ENCODE assay signal across 8 cellular contexts in genomic region chr22:50531546-50532352, GRCh38. TPM values are rescaled to one million over a fixed set of nuclear protein-coding genes. Genes with fewer than 3 reads are reported as not detected.
DNase-seq lines count a peak whose midpoint lies in the region; ATAC-seq and TF ChIP-seq lines count a peak whose summit lies in the region.

No MANE protein-coding gene starts in this region.

- H3K9ac ChIP-seq in duodenal mucosa (ENCODE audit: low read depth in 1 of 2, low read length in 2 of 2), result peak overlapping the region; percentile 98

- ATAC-seq in lower lobe of right lung (peak; percentile 63 to 65), GM18511 (IDR thresholded peaks at IDR 0.05; ENCODE audit: unreplicated experiment) (no peak)

- H3K4me3 ChIP-seq in GM12864 (ENCODE audit: low read depth, low read length) (peak overlapping the region; percentile 63), LNCaP clone FGC (ENCODE audit: low read depth, low read length) (peak overlapping the region; percentile 78), duodenal mucosa (ENCODE audit: low read depth in 1 of 2, low read length in 2 of 2) (peak overlapping the region; percentile 66 to 85), lower lobe of right lung (peak overlapping the region; percentile 79)

- H3K27ac ChIP-seq in duodenal mucosa (ENCODE audit: low read depth, low read length) (peak overlapping the region; percentile 99), lower lobe of right lung (peak overlapping the region; percentile 100)

- intact Hi-C loops in lower lobe of right lung (cut with DNase I), result no loop called here

- TF ChIP-seq CTCF in GM12864 (IDR thresholded peaks at IDR 0.05; ENCODE audit: low read depth, low read length, missing control alignments) (no peak), LNCaP clone FGC (IDR thresholded peaks at IDR 0.05; ENCODE audit: control insufficient read depth, extremely low read depth, insufficient read depth) (no peak), lower lobe of right lung (IDR thresholded peaks at IDR 0.05) (no peak)

- DNase-seq in GM12864 (ENCODE audit: low read depth) (no peak), LNCaP clone FGC (ENCODE audit: low read depth) (no peak), lower lobe of right lung (peak; percentile 91), NCI-H1092 (lab: John Stamatoyannopoulos, UW) (no peak)
- peak; percentile 85 for DNase-seq in activated CD4-positive, alpha-beta T cell treated with anti-CD3 and anti-CD28 coated beads for 48 hours
- peak; percentile 43 for DNase-seq in stimulated activated CD8-positive, alpha-beta memory T cell treated with anti-CD3 and anti-CD28 coated beads, Interleukin-15, amount 100 ng/mL, for 24 hours (ENCODE audit: low read depth)

- H3K27me3 ChIP-seq in duodenal mucosa (ENCODE audit: control insufficient read depth in 1 of 2, insufficient read depth in 2 of 2, low read length in 2 of 2) (no peaks in the 10 kb centered on the region), lower lobe of right lung (ENCODE audit: low read depth) (no peaks in the 10 kb centered on the region)

- H3K4me1 ChIP-seq in duodenal mucosa (ENCODE audit: control insufficient read depth in 1 of 2, insufficient read depth in 2 of 2, low read length in 2 of 2), result peaks cover 32 to 34% of the 10 kb centered on the region in 2 donors
- H3K4me1 ChIP-seq in lower lobe of right lung, result peaks cover 51% of the 10 kb centered on the region

- H3K36me3 ChIP-seq in duodenal mucosa (ENCODE audit: control insufficient read depth in 1 of 2, insufficient read depth in 2 of 2, low read length in 2 of 2), result no peaks in the 10 kb centered on the region
- H3K36me3 ChIP-seq in lower lobe of right lung, result no peaks in the 10 kb centered on the region

- H3K9me3 ChIP-seq in duodenal mucosa (ENCODE audit: control insufficient read depth in 1 of 2, low read length in 2 of 2), result no peaks in the 10 kb centered on the region
- H3K9me3 ChIP-seq in lower lobe of right lung, result no peaks in the 10 kb centered on the region

RNA-seq across cellular contexts. Expression of gene TYMP, which starts 1.9 kb away (rescaled TPM):
- total RNA-seq in lower lobe of right lung, result 151 TPM

RNA-seq across cellular contexts. Expression of gene SCO2, which starts 6.4 kb away (rescaled TPM):
- 4.9 TPM for total RNA-seq in lower lobe of right lung

RNA-seq across cellular contexts. Expression of gene KLHDC7B, which starts 13.9 kb away (rescaled TPM):
- 0.77 TPM for total RNA-seq in lower lobe of right lung

RNA-seq across cellular contexts. Expression of gene NCAPH2, which starts 23.7 kb away (rescaled TPM):
- total RNA-seq in lower lobe of right lung, result 46.1 TPM

RNA-seq across cellular contexts. Expression of gene LMF2, which starts 24.2 kb away (rescaled TPM):
- total RNA-seq in lower lobe of right lung, result 58.8 TPM

Comparison
In these comparisons a context has a peak if more than half of its experiments do, and no peak if none do; other contexts are left out.
1. DNase-seq: peak in activated CD4-positive, alpha-beta T cell treated with anti-CD3 and anti-CD28 coated beads for 48 hours (single experiment), lower lobe of right lung (single experiment) and stimulated activated CD8-positive, alpha-beta memory T cell treated with anti-CD3 and anti-CD28 coated beads, Interleukin-15, amount 100 ng/mL, for 24 hours (single experiment); none in GM12864 (single experiment), LNCaP clone FGC (single experiment) and NCI-H1092 (single experiment).
2. Peak in every context shown above with its lines, with median percentiles within 50 percentile points of each other: H3K4me3 ChIP-seq.